In genomic region chr19:48955308-48955958, GRCh38 we compare ENCODE assay signal across 8 cellular contexts. TPM values are rescaled to one million over a fixed set of nuclear protein-coding genes. Genes with fewer than 3 reads are reported as not detected.
DNase-seq lines count a peak whose midpoint lies in the region; ATAC-seq, FAIRE-seq and TF ChIP-seq lines count a peak whose summit lies in the region.

No MANE protein-coding gene starts in this region.

- peak overlapping the region; percentile 88 for H3K18ac ChIP-seq in mesendoderm (ENCODE audit: low read length)

- H3K79me1 ChIP-seq in mesendoderm (ENCODE audit: low read length): peaks cover 14% of the 10 kb centered on the region

- no peak for TF ChIP-seq POLR2A in body of pancreas (IDR thresholded peaks at IDR 0.05)
- TF ChIP-seq POLR2A in uterus (IDR thresholded peaks at IDR 0.05): no peak

- H2BK120ac ChIP-seq in mesendoderm (ENCODE audit: low read depth, low read length): no peak overlapping the region

- no peaks in the 10 kb centered on the region for H3K4me1 ChIP-seq in cardiac muscle cell (ENCODE audit: low read depth)
- peaks cover 18% of the 10 kb centered on the region for H3K4me1 ChIP-seq in body of pancreas
- H3K4me1 ChIP-seq in mesendoderm (ENCODE audit: control insufficient read depth, low read depth, low read length): peaks cover 2% of the 10 kb centered on the region
- H3K4me1 ChIP-seq in uterus: peaks cover 0 to 4% of the 10 kb centered on the region in 2 donors

- H3K27me3 ChIP-seq in cardiac muscle cell: no peaks in the 10 kb centered on the region
- H3K27me3 ChIP-seq in body of pancreas: no peaks in the 10 kb centered on the region
- H3K27me3 ChIP-seq in mesendoderm (ENCODE audit: insufficient read depth, low read length, poor library complexity): no peaks in the 10 kb centered on the region
- H3K27me3 ChIP-seq in uterus: no peaks in the 10 kb centered on the region

- H3K4me3 ChIP-seq in cardiac muscle cell: peak overlapping the region; percentile 70
- H3K4me3 ChIP-seq in body of pancreas: peak overlapping the region; percentile 18 to 55
- H3K4me3 ChIP-seq in mesendoderm (ENCODE audit: low read length): peak overlapping the region; percentile 79
- peak overlapping the region; percentile 63 for H3K4me3 ChIP-seq in uterus

- 58 to 75% methylated on average over 12 to 16 of the region's 16 CpGs for WGBS in body of pancreas, 2 donors
- no CpG with 5 or more reads among the region's 16 CpGs for WGBS in mesendoderm (ENCODE audit: extremely low coverage, insufficient coverage, low lambda C conversion rate)

- peaks cover 10% of the 10 kb centered on the region for H3K79me2 ChIP-seq in mesendoderm (ENCODE audit: control insufficient read depth, insufficient read depth, low read length)

- intact Hi-C loops in left cardiac atrium (cut with DNase I): loop anchor here in 1 of 2 donors (10.0 kb wide), 1 partner anchor 51 kb away; the partner anchor contains the start of gene NUCB1
- intact Hi-C loops in body of pancreas (cut with DNase I): no loop called here
- intact Hi-C loops in uterus (cut with DNase I; ENCODE audit: low total_unique reads): loop anchor here (10.0 kb wide), 1 partner anchor 311 kb away; the partner anchor contains the start of gene CA11

- H4K8ac ChIP-seq in mesendoderm (ENCODE audit: low read depth, low read length): peak overlapping the region; percentile 2

- H3K4ac ChIP-seq in mesendoderm (ENCODE audit: low read depth, low read length): peak overlapping the region; percentile 63

- TF ChIP-seq CTCF in cardiac muscle cell (IDR thresholded peaks at IDR 0.05; ENCODE audit: low read depth, low read length): no peak
- no peak for TF ChIP-seq CTCF in body of pancreas (IDR thresholded peaks at IDR 0.05)
- no peak for TF ChIP-seq CTCF in uterus (IDR thresholded peaks at IDR 0.05)

- peak overlapping the region; percentile 65 for H2AK5ac ChIP-seq in mesendoderm (ENCODE audit: low read length)

- DNase-seq in cardiac muscle cell (ENCODE audit: low read depth in 1 of 2, low spot score in 1 of 2): no peak
- no peak for DNase-seq in left cardiac atrium
- DNase-seq in body of pancreas: no peak
- no peak for DNase-seq in mesendoderm
- no peak for DNase-seq in uterus
- DNase-seq in urothelium cell line (ENCODE audit: low spot score): no peak
- no peak for DNase-seq in midbrain (lab: John Stamatoyannopoulos, UW)
- no peak for DNase-seq in NCI-H1048 (lab: John Stamatoyannopoulos, UW)

- peak overlapping the region; percentile 47 for H2BK5ac ChIP-seq in mesendoderm (ENCODE audit: low read length)

- peak overlapping the region; percentile 83 for H3K27ac ChIP-seq in cardiac muscle cell
- peak overlapping the region in 3 of 4 donors; percentile 41 to 74 (median 68) for H3K27ac ChIP-seq in body of pancreas
- peak overlapping the region; percentile 95 for H3K27ac ChIP-seq in mesendoderm (ENCODE audit: low read depth, low read length)
- H3K27ac ChIP-seq in uterus: peak overlapping the region; percentile 76 to 83

- H3K9ac ChIP-seq in mesendoderm (ENCODE audit: low read length): peak overlapping the region; percentile 97

- no peak for FAIRE-seq in urothelium cell line (lab: Jason Lieb, UNC)

- H3K9me3 ChIP-seq in cardiac muscle cell (ENCODE audit: low read depth) (no peaks in the 10 kb centered on the region), body of pancreas (no peaks in the 10 kb centered on the region), uterus (no peaks in the 10 kb centered on the region)

- H3K56ac ChIP-seq in mesendoderm (ENCODE audit: low read length): peak overlapping the region; percentile 94

- H3K36me3 ChIP-seq in cardiac muscle cell: no peaks in the 10 kb centered on the region
- H3K36me3 ChIP-seq in body of pancreas (replicated peaks in 1 of 2; ENCODE audit: insufficient read depth in 1 of 2, low read depth in 2 of 2): no peaks in the 10 kb centered on the region
- peaks cover 8% of the 10 kb centered on the region for H3K36me3 ChIP-seq in mesendoderm (ENCODE audit: control insufficient read depth, insufficient read depth, low read length)
- no peaks in the 10 kb centered on the region for H3K36me3 ChIP-seq in uterus

- H3K23ac ChIP-seq in mesendoderm (ENCODE audit: low read length): peak overlapping the region; percentile 94

- H2BK15ac ChIP-seq in mesendoderm (replicated peaks; ENCODE audit: low read depth): no peak overlapping the region

- H3K4me2 ChIP-seq in mesendoderm (ENCODE audit: low read length): peak overlapping the region; percentile 76

- ATAC-seq in left cardiac atrium: no peak
- ATAC-seq in body of pancreas: no peak

- no peak overlapping the region for H4K5ac ChIP-seq in mesendoderm (ENCODE audit: low read length)

RNA-seq across cellular contexts. Expression of gene BAX, which starts 0.8 kb away (rescaled TPM):
- total RNA-seq in cardiac muscle cell (64.2 and 126 TPM in 2 replicates), left cardiac atrium (10 to 100 TPM; 28.8 to 36.1 TPM), body of pancreas (10 to 100 TPM; 15.3 to 22.7 TPM), uterus (10 to 100 TPM; 16.5 to 84.5 (median 39.5) TPM)
- 68.7 and 95.2 TPM in 2 replicates for polyA plus RNA-seq in cardiac muscle cell
- 77.7 TPM for polyA plus RNA-seq in mesendoderm (2013, experiment 1 of 2)
- 82.3 TPM for polyA plus RNA-seq in mesendoderm (2013, experiment 2 of 2)

RNA-seq across cellular contexts. Expression of gene FTL, which starts 9.7 kb away (rescaled TPM):
- total RNA-seq in cardiac muscle cell (760 and 891 TPM in 2 replicates), left cardiac atrium (1,000 to 10,000 TPM; 1,813 to 2,086 TPM), body of pancreas (1,000 to 10,000 TPM; 1,824 to 3,385 TPM), uterus (1,000 to 10,000 TPM in 3 of 4 donors, 100 to 1,000 TPM in 1; 472 to 2,968 (median 1,570) TPM)
- polyA plus RNA-seq in cardiac muscle cell: 1,227 and 1,335 TPM in 2 replicates
- polyA plus RNA-seq in mesendoderm (2013, experiment 1 of 2): 2,631 TPM
- 2,464 TPM for polyA plus RNA-seq in mesendoderm (2013, experiment 2 of 2)

RNA-seq across cellular contexts. Expression of gene DHDH, which starts 21.9 kb away (rescaled TPM):
- 2.2 and 4.8 TPM in 2 replicates for total RNA-seq in cardiac muscle cell
- polyA plus RNA-seq in cardiac muscle cell: 7.0 and 10.2 TPM in 2 replicates
- total RNA-seq in left cardiac atrium: not detected
- not detected for total RNA-seq in body of pancreas
- polyA plus RNA-seq in mesendoderm (2013, experiment 1 of 2): 0.27 TPM
- 0.36 TPM for polyA plus RNA-seq in mesendoderm (2013, experiment 2 of 2)
- total RNA-seq in uterus: under 1 TPM in 2 of 4 donors, not detected in 2; 0.41 to 0.95 TPM

RNA-seq across cellular contexts. Expression of gene GYS1, which starts 37.7 kb away (rescaled TPM):
- total RNA-seq in cardiac muscle cell (155 and 165 TPM in 2 replicates), left cardiac atrium (10 to 100 TPM; 66.4 to 95.7 TPM), body of pancreas (10 to 100 TPM in 1 of 2 donors, 1 to 10 TPM in 1; 7.5 to 17.8 TPM), uterus (10 to 100 TPM in 3 of 4 donors, 1 to 10 TPM in 1; 4.9 to 39.8 (median 16.6) TPM)
- polyA plus RNA-seq in cardiac muscle cell: 175 and 195 TPM in 2 replicates
- polyA plus RNA-seq in mesendoderm (2013, experiment 1 of 2): 20.1 TPM
- 19.3 TPM for polyA plus RNA-seq in mesendoderm (2013, experiment 2 of 2)

RNA-seq across cellular contexts. Expression of gene RUVBL2, which starts 38.3 kb away (rescaled TPM):
- total RNA-seq in cardiac muscle cell (240 and 294 TPM in 2 replicates), left cardiac atrium (10 to 100 TPM; 39.3 to 50.0 TPM), body of pancreas (10 to 100 TPM; 46.5 to 47.2 TPM), uterus (100 to 1,000 TPM in 1 of 4 donors, 10 to 100 TPM in 3; 51.9 to 109 (median 77.7) TPM)
- 128 and 167 TPM in 2 replicates for polyA plus RNA-seq in cardiac muscle cell
- 88.9 TPM for polyA plus RNA-seq in mesendoderm (2013, experiment 1 of 2)
- polyA plus RNA-seq in mesendoderm (2013, experiment 2 of 2): 92.5 TPM
